ENCODE assay signal across 9 cellular contexts in genomic region chr5:140926903-140927573, GRCh38. TPM values are rescaled to one million over a fixed set of nuclear protein-coding genes. Genes with fewer than 3 reads are reported as not detected.
DNase-seq lines count a peak whose midpoint lies in the region; ATAC-seq and TF ChIP-seq lines count a peak whose summit lies in the region.
"Had no signal": no experiment of that assay in that cellular context is flagged by ENCODE, and none has a peak within 500 bp of the region (broad histone marks: within the 10 kb centered on the region; RNA-seq: fewer than 3 reads in every experiment).

No MANE protein-coding gene starts in this region.

- peak overlapping the region; percentile 30; the same call in 1 of the 2 replicates for H3K9ac ChIP-seq in iPS-20b (ENCODE audit: low read depth, low read length)
- H3K9ac ChIP-seq: BLaER1 had no signal

- H3K27me3 Mint-ChIP-seq in stimulated activated memory B cell treated with anti-CD40 and anti-IgM and Interleukin-4, amounts not matched to agents 10 μg/mL and 1 μg/mL and 100 μg/mL, for 72 hours, result peaks cover 44% of the 10 kb centered on the region

- ATAC-seq in stimulated activated memory B cell treated with anti-CD40 and anti-IgM and Interleukin-4, amounts not matched to agents 10 μg/mL and 1 μg/mL and 100 μg/mL, for 72 hours, result no peak
- ATAC-seq in HG03378 (IDR thresholded peaks at IDR 0.05; ENCODE audit: unreplicated experiment), result no peak

- peak overlapping the region in 1 of 4 donors; percentile 53 for H3K4me3 ChIP-seq in adrenal gland
- peak overlapping the region; percentile 76 for H3K4me3 ChIP-seq in iPS-20b (ENCODE audit: low read length)

- TF ChIP-seq POLR2A in adrenal gland (IDR thresholded peaks at IDR 0.05), result no peak

- intact Hi-C loops in adrenal gland (cut with DNase I), result no loop called here

- peak overlapping the region in 2 of 5 donors; percentile 41 to 53 for H3K27ac ChIP-seq in adrenal gland
- no peak overlapping the region for H3K27ac ChIP-seq in iPS-20b (ENCODE audit: low read length)
- H3K27ac ChIP-seq: BLaER1 had no signal

- H3K27me3 ChIP-seq in adrenal gland (peaks cover 13% of the 10 kb centered on the region), iPS-20b (ENCODE audit: insufficient read depth, low read length) (peaks cover 54% of the 10 kb centered on the region)
- H3K27me3 ChIP-seq: BLaER1 had no signal

- no peak for TF ChIP-seq CTCF in adrenal gland (IDR thresholded peaks at IDR 0.05)

- no peaks in the 10 kb centered on the region for H3K36me3 Mint-ChIP-seq in stimulated activated memory B cell treated with anti-CD40 and anti-IgM and Interleukin-4, amounts not matched to agents 10 μg/mL and 1 μg/mL and 100 μg/mL, for 72 hours

- H3K9me3 ChIP-seq in adrenal gland (replicated peaks in 1 of 3), result no peaks in the 10 kb centered on the region
- no peaks in the 10 kb centered on the region for H3K9me3 ChIP-seq in iPS-20b (ENCODE audit: insufficient read depth, low read depth, low read length)

- no peak overlapping the region for H3K27ac Mint-ChIP-seq in stimulated activated memory B cell treated with anti-CD40 and anti-IgM and Interleukin-4, amounts not matched to agents 10 μg/mL and 1 μg/mL and 100 μg/mL, for 72 hours

- 0 to 6% (median 5%) methylated on average over 7 to 55 of the region's 55 CpGs for WGBS in adrenal gland, 4 donors

- H3K4me3 Mint-ChIP-seq in stimulated activated memory B cell treated with anti-CD40 and anti-IgM and Interleukin-4, amounts not matched to agents 10 μg/mL and 1 μg/mL and 100 μg/mL, for 72 hours, result peak overlapping the region; percentile 31

- no peaks in the 10 kb centered on the region for H3K36me3 ChIP-seq in adrenal gland (replicated peaks in 1 of 2)
- H3K36me3 ChIP-seq in iPS-20b (ENCODE audit: insufficient read depth, low read depth, low read length), result no peaks in the 10 kb centered on the region
- H3K36me3 ChIP-seq: BLaER1 had no signal

- peak in 2 of 3 experiments; percentile 43 to 78 for DNase-seq in NCI-H1417 (lab: John Stamatoyannopoulos, UW)
- no peak for DNase-seq in NCI-H1417 treated with DMSO at 0.1 percent for 48 hours (lab: John Stamatoyannopoulos, UW)
- peak in 5 of 7 donors; percentile 15 to 59 (median 26) for DNase-seq in adrenal gland
- DNase-seq in HT-29 (ENCODE audit: low spot score), result no peak
- no peak for DNase-seq in NCI-H1694 treated with DMSO at 0.1 percent for 48 hours (lab: John Stamatoyannopoulos, UW)

- no peaks in the 10 kb centered on the region for H3K4me1 Mint-ChIP-seq in stimulated activated memory B cell treated with anti-CD40 and anti-IgM and Interleukin-4, amounts not matched to agents 10 μg/mL and 1 μg/mL and 100 μg/mL, for 72 hours

- H3K4me1 ChIP-seq in adrenal gland (replicated peaks in 1 of 2) (no peaks in the 10 kb centered on the region), iPS-20b (ENCODE audit: insufficient read depth, low read length) (no peaks in the 10 kb centered on the region; the same call in 1 of the 2 replicates)
- H3K4me1 ChIP-seq: BLaER1 had no signal

- H3K9me3 Mint-ChIP-seq in stimulated activated memory B cell treated with anti-CD40 and anti-IgM and Interleukin-4, amounts not matched to agents 10 μg/mL and 1 μg/mL and 100 μg/mL, for 72 hours, result peaks cover 8% of the 10 kb centered on the region

RNA-seq across cellular contexts. Expression of gene PCDHAC1, which starts 0.9 kb away (rescaled TPM):
- 1 to 10 TPM in 2 of 8 donors, under 1 TPM in 6; 0.29 to 1.4 (median 0.77) TPM for total RNA-seq in adrenal gland
- polyA plus RNA-seq in adrenal gland, result under 1 TPM; 0.10 to 0.81 (median 0.16) TPM
- not detected in 2 replicates for total RNA-seq in HT-29 (2014; rRNA removed; shearing (Covaris generic))

RNA-seq across cellular contexts. Expression of gene PCDHAC2, which starts 39.2 kb away (rescaled TPM):
- total RNA-seq in adrenal gland, result 1 to 10 TPM in 5 of 8 donors, under 1 TPM in 3; 0.30 to 6.1 (median 1.1) TPM
- 1 to 10 TPM in 1 of 3 donors, under 1 TPM in 2; 0.07 to 6.5 (median 0.32) TPM for polyA plus RNA-seq in adrenal gland
- total RNA-seq in HT-29 (2014; rRNA removed; shearing (Covaris generic)), result 0.03 and 0.10 TPM in 2 replicates

RNA-seq across cellular contexts. Expression of gene PCDHA13, which starts 45.1 kb away (rescaled TPM):
- under 1 TPM in 7 of 8 donors, not detected in 1; 0.12 to 0.98 (median 0.54) TPM for total RNA-seq in adrenal gland
- polyA plus RNA-seq in adrenal gland, result under 1 TPM; 0.13 to 0.32 (median 0.26) TPM
- not detected in 2 replicates for total RNA-seq in HT-29 (2014; rRNA removed; shearing (Covaris generic))

RNA-seq across cellular contexts. Expression of gene PCDHA12, which starts 51.9 kb away (rescaled TPM):
- 1 to 10 TPM in 3 of 8 donors, under 1 TPM in 5; 0.25 to 1.9 (median 0.65) TPM for total RNA-seq in adrenal gland
- polyA plus RNA-seq in adrenal gland, result under 1 TPM; 0.17 to 0.32 (median 0.20) TPM
- 0.13 TPM in 1 of 2 replicates, not detected in the other for total RNA-seq in HT-29 (2014; rRNA removed; shearing (Covaris generic))

RNA-seq across cellular contexts. Expression of gene PCDHA11, which starts 58.3 kb away (rescaled TPM):
- total RNA-seq in adrenal gland, result 1 to 10 TPM in 1 of 8 donors, under 1 TPM in 6, not detected in 1; 0.07 to 1.5 (median 0.31) TPM
- under 1 TPM in 2 of 3 donors, not detected in 1; 0.48 to 0.51 TPM for polyA plus RNA-seq in adrenal gland
- total RNA-seq in HT-29 (2014; rRNA removed; shearing (Covaris generic)), result not detected in 2 replicates

Comparison
In these comparisons a context has a peak if more than half of its experiments do, and no peak if none do; other contexts are left out.
1. DNase-seq: peak in NCI-H1417 (2 of 3) and adrenal gland (5 of 7); none in NCI-H1417 treated with DMSO at 0.1 percent for 48 hours (single experiment), HT-29 (single experiment) and NCI-H1694 treated with DMSO at 0.1 percent for 48 hours (single experiment).